13 cellular contexts compared by ENCODE assay signal in the genomic region with DNA sequence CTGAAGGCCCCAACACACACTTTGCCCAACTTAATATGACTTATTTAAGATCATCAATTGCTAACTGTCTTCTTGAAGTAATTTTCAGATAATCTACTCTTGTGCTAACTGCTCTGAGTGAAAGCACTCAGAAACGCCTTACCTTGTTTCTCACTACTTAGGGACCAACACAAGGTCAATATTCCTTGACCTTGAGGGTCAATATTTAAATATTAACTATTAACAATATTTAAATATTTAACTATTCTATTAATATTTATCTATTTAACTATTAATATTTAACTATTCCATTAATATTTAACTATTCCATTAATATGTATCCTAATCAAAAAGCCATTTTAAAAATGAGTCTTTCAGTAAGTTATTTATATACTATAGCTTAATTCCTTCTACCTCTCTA.
"Had no signal": no experiment of that assay in that cellular context is flagged by ENCODE, and none has a peak within 500 bp of the region (broad histone marks: within the 10 kb centered on the region; RNA-seq: fewer than 3 reads in every experiment).

No MANE protein-coding gene starts in this region.

- H3K4me1 ChIP-seq: testis had no signal

- H3K36me3 ChIP-seq: left ventricle myocardium inferior, spleen had no signal

- FAIRE-seq: bronchial epithelial cell, endometrium had no signal

- ATAC-seq: activated CD4-positive, CD25-positive, alpha-beta regulatory T cell treated with anti-CD3 and anti-CD28 coated beads, Interleukin-2, amount 50 U/mL, for 24 hours; activated naive CD8-positive, alpha-beta T cell treated with anti-CD3 and anti-CD28 coated beads, Interleukin-2, amount 50 U/mL, for 24 hours had no signal

- H3K27me3 ChIP-seq: dorsolateral prefrontal cortex, spleen, testis had no signal

- H3K4me3 ChIP-seq: dorsolateral prefrontal cortex, left ventricle myocardium inferior, spleen, testis had no signal

- H3K27ac ChIP-seq: dorsolateral prefrontal cortex, left ventricle myocardium inferior, spleen, testis had no signal

- DNase-seq: activated naive CD4-positive, alpha-beta T cell treated with Interleukin-2 at 50 U/mL for 16 hours; activated naive CD8-positive, alpha-beta T cell treated with anti-CD3 and anti-CD28 coated beads, Interleukin-2, amount 50 U/mL, for 24 hours; aorta; dorsolateral prefrontal cortex; left ventricle myocardium inferior; mesenchymal stem cell; nephron progenitor cell; occipital lobe; spleen; testis had no signal

- H3K9me3 ChIP-seq: left ventricle myocardium inferior, spleen, testis had no signal
